Comparison of ENCODE assay signal across 1 cellular context in the genomic region with DNA sequence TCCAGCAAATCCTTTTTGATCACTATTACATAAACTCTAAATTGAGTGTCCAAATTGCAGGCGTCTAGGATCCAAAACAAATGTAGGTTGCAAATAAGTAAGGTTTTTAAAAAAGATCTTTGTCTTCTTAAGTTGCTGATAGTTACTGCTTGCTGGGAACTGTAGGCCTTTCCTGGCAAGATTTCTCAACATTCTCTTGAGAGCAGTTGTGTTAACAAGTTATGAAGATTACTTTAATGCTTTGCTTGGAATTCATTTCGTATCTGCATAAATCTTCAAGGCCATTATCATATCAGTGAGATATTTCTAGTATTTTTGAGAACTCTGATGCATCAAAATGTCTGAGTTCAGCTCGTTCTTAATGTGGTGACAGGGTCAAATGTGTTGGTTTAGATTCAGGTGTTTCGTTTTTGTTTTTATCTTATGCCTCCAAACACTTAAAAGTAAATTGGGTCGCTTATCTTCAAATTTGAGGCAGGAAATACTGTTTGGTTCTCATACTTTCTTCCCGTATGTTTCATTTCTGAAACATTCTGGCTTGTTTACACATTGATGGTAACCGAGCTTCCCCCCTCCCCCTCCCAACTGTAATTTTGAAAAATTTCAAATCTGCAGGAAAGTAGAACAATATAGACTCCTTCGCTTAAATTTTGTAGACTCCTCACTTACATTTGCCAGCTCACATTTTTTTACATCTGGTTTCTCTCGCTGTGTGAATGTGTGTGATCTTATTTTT.
TF ChIP-seq lines count a peak whose summit lies in the region.

No MANE protein-coding gene starts in this region.

TF ChIP-seq in GM12878, 131 proteins besides CTCF, POLR2A, EP300 and RAD21 (continued from another document):
- TF ChIP-seq, protein P1, sequence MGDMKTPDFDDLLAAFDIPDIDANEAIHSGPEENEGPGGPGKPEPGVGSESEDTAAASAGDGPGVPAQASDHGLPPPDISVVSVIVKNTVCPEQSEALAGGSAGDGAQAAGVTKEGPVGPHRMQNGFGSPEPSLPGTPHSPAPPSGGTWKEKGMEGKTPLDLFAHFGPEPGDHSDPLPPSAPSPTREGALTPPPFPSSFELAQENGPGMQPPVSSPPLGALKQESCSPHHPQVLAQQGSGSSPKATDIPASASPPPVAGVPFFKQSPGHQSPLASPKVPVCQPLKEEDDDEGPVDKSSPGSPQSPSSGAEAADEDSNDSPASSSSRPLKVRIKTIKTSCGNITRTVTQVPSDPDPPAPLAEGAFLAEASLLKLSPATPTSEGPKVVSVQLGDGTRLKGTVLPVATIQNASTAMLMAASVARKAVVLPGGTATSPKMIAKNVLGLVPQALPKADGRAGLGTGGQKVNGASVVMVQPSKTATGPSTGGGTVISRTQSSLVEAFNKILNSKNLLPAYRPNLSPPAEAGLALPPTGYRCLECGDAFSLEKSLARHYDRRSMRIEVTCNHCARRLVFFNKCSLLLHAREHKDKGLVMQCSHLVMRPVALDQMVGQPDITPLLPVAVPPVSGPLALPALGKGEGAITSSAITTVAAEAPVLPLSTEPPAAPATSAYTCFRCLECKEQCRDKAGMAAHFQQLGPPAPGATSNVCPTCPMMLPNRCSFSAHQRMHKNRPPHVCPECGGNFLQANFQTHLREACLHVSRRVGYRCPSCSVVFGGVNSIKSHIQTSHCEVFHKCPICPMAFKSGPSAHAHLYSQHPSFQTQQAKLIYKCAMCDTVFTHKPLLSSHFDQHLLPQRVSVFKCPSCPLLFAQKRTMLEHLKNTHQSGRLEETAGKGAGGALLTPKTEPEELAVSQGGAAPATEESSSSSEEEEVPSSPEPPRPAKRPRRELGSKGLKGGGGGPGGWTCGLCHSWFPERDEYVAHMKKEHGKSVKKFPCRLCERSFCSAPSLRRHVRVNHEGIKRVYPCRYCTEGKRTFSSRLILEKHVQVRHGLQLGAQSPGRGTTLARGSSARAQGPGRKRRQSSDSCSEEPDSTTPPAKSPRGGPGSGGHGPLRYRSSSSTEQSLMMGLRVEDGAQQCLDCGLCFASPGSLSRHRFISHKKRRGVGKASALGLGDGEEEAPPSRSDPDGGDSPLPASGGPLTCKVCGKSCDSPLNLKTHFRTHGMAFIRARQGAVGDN (IDR thresholded peaks at IDR 0.05), result no peak
- TF ChIP-seq, protein P2, sequence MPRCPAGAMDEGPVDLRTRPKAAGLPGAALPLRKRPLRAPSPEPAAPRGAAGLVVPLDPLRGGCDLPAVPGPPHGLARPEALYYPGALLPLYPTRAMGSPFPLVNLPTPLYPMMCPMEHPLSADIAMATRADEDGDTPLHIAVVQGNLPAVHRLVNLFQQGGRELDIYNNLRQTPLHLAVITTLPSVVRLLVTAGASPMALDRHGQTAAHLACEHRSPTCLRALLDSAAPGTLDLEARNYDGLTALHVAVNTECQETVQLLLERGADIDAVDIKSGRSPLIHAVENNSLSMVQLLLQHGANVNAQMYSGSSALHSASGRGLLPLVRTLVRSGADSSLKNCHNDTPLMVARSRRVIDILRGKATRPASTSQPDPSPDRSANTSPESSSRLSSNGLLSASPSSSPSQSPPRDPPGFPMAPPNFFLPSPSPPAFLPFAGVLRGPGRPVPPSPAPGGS (IDR thresholded peaks at IDR 0.05; ENCODE audit: borderline replicate concordance, insufficient read depth, low read depth, low read length, poor library complexity, severe bottlenecking), result no peak
- TF ChIP-seq RBBP5 (conservative IDR thresholded peaks at IDR 0.05) (no peak), MEF2B (IDR thresholded peaks at IDR 0.05; ENCODE audit: partially characterized antibody, poor library complexity, severe bottlenecking) (no peak), DPF2 (IDR thresholded peaks at IDR 0.05) (no peak), SREBF2 (IDR thresholded peaks at IDR 0.05; ENCODE audit: low read length) (no peak)
- TF ChIP-seq, protein P3, sequence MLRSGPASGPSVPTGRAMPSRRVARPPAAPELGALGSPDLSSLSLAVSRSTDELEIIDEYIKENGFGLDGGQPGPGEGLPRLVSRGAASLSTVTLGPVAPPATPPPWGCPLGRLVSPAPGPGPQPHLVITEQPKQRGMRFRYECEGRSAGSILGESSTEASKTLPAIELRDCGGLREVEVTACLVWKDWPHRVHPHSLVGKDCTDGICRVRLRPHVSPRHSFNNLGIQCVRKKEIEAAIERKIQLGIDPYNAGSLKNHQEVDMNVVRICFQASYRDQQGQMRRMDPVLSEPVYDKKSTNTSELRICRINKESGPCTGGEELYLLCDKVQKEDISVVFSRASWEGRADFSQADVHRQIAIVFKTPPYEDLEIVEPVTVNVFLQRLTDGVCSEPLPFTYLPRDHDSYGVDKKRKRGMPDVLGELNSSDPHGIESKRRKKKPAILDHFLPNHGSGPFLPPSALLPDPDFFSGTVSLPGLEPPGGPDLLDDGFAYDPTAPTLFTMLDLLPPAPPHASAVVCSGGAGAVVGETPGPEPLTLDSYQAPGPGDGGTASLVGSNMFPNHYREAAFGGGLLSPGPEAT (IDR thresholded peaks at IDR 0.05; ENCODE audit: low read depth), result no peak
- TF ChIP-seq, protein P4, sequence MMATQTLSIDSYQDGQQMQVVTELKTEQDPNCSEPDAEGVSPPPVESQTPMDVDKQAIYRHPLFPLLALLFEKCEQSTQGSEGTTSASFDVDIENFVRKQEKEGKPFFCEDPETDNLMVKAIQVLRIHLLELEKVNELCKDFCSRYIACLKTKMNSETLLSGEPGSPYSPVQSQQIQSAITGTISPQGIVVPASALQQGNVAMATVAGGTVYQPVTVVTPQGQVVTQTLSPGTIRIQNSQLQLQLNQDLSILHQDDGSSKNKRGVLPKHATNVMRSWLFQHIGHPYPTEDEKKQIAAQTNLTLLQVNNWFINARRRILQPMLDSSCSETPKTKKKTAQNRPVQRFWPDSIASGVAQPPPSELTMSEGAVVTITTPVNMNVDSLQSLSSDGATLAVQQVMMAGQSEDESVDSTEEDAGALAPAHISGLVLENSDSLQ (IDR thresholded peaks at IDR 0.05), result no peak
